8 cellular contexts compared by ENCODE assay signal in genomic region chr6:26249959-26250805, GRCh38.
A peak's percentile ranks its signal among the peaks of the same experiment; 100 is the strongest.
DNase-seq lines count a peak whose midpoint lies in the region; ATAC-seq and TF ChIP-seq lines count a peak whose summit lies in the region.

No MANE protein-coding gene starts in this region.

- peak overlapping the region; percentile 90 for H3K27ac Mint-ChIP-seq in activated B cell treated with CpG ODN at 0.5 μM for 24 hours

- POLR2A ChIA-PET in activated B cell treated with CpG ODN at 0.5 μM for 24 hours (lab: Charles Lee): interaction anchor here (0.6 to 4.9 kb wide), 27 partner anchors 9 to 1643 kb away, joined by 3 to 158 read pairs (median 9); a partner anchor contains a TSS

- H3K27me3 ChIP-seq in left lung: peaks cover 15 to 77% of the 10 kb centered on the region in 2 donors

- peaks cover 11% of the 10 kb centered on the region for H3K36me3 Mint-ChIP-seq in activated B cell treated with CpG ODN at 0.5 μM for 24 hours (ENCODE audit: low read depth)

- peaks cover 0 to 24% of the 10 kb centered on the region in 2 donors for H3K4me1 ChIP-seq in left lung

- peaks cover 3% of the 10 kb centered on the region for H3K9me3 Mint-ChIP-seq in activated B cell treated with CpG ODN at 0.5 μM for 24 hours

- ATAC-seq in HG02852 (IDR thresholded peaks at IDR 0.05; ENCODE audit: unreplicated experiment) (peak; percentile 49), activated B cell treated with CpG ODN at 0.5 μM for 24 hours (ENCODE audit: low read depth) (peak; percentile 63), left lung (peak; percentile 69), HG03139 (IDR thresholded peaks at IDR 0.05; ENCODE audit: unreplicated experiment) (no peak)

- no peaks in the 10 kb centered on the region for H3K36me3 ChIP-seq in left lung

- peak; percentile 65 for DNase-seq in GM13976 (ENCODE audit: low spot score)
- peak; percentile 70 for DNase-seq in NCI-H2107 treated with DMSO at 0.1 percent for 48 hours (lab: John Stamatoyannopoulos, UW; ENCODE audit: unreplicated experiment)
- peak; percentile 57 for DNase-seq in activated B cell treated with CpG ODN at 0.5 μM for 24 hours
- DNase-seq in cerebellum (ENCODE audit: low spot score): peak; percentile 21
- DNase-seq in left lung: peak; percentile 67 to 85
- peak in 2 of 3 experiments; percentile 40 to 56 for DNase-seq in stimulated activated CD4-positive, alpha-beta T cell treated with anti-CD3 and anti-CD28 coated beads, TNF-alpha, amount 100 ng/mL, for 4 hours (ENCODE audit: low read depth in 3 of 3)

- peaks cover 36% of the 10 kb centered on the region for H3K4me1 Mint-ChIP-seq in activated B cell treated with CpG ODN at 0.5 μM for 24 hours

- TF ChIP-seq CTCF in GM13976 (IDR thresholded peaks at IDR 0.05; ENCODE audit: borderline replicate concordance, control extremely low read depth, extremely low read depth, insufficient read depth, missing control alignments): peak; percentile 54
- TF ChIP-seq CTCF in activated B cell treated with CpG ODN at 0.5 μM for 24 hours (IDR thresholded peaks at IDR 0.05): no peak
- no peak for TF ChIP-seq CTCF in left lung (IDR thresholded peaks at IDR 0.05)

- no peaks in the 10 kb centered on the region for H3K9me3 ChIP-seq in left lung

- in situ Hi-C loops in GM13976 (cut with MboI; ENCODE audit: low sequenced_read_pairs, unreplicated experiment): no loop called here

- no peaks in the 10 kb centered on the region for H3K27me3 Mint-ChIP-seq in activated B cell treated with CpG ODN at 0.5 μM for 24 hours

- H3K4me3 Mint-ChIP-seq in activated B cell treated with CpG ODN at 0.5 μM for 24 hours: peak overlapping the region; percentile 94

- peak overlapping the region; percentile 48 for H3K4me3 ChIP-seq in left lung

- CTCF ChIA-PET in activated B cell treated with CpG ODN at 0.5 μM for 24 hours (lab: Charles Lee): interaction anchor here (0.7 to 3.6 kb wide), 7 partner anchors 8 to 62 kb away, joined by 3 to 23 read pairs (median 4); a partner anchor contains a TSS

- H3K27ac ChIP-seq in left lung: peak overlapping the region; percentile 84 to 90

- intact Hi-C loops in activated B cell treated with CpG ODN at 0.5 μM for 24 hours (cut with micrococcal nuclease): loop anchor here (1.0 to 10.0 kb wide), 9 partner anchors 10 to 1585 kb away; a partner anchor contains a TSS
- intact Hi-C loops in left lung (cut with DNase I): no loop called here

Comparison
In these comparisons a context has a peak if more than half of its experiments do, and no peak if none do; other contexts are left out.
1. DNase-seq: peak in every context shown above with its lines; median percentile 76 in left lung; 70 in NCI-H2107 treated with DMSO at 0.1 percent for 48 hours; 65 in GM13976; 57 in activated B cell treated with CpG ODN at 0.5 μM for 24 hours; 48 in stimulated activated CD4-positive, alpha-beta T cell treated with anti-CD3 and anti-CD28 coated beads, TNF-alpha, amount 100 ng/mL, for 4 hours; 21 in cerebellum.